9 cellular contexts compared by ENCODE assay signal in genomic region chr1:156859523-156860112, GRCh38. TPM values are rescaled to one million over a fixed set of nuclear protein-coding genes. Genes with fewer than 3 reads are reported as not detected.
DNase-seq lines count a peak whose midpoint lies in the region; ATAC-seq and TF ChIP-seq lines count a peak whose summit lies in the region.
"Had no signal": no experiment of that assay in that cellular context is flagged by ENCODE, and none has a peak within 500 bp of the region (broad histone marks: within the 10 kb centered on the region; RNA-seq: fewer than 3 reads in every experiment).

No MANE protein-coding gene starts in this region.

- no peaks in the 10 kb centered on the region for H3K79me2 ChIP-seq in H9 (ENCODE audit: insufficient read depth, low read length)

- H3K4me1 ChIP-seq in BE2C = peaks cover 35% of the 10 kb centered on the region
- no peaks in the 10 kb centered on the region for H3K4me1 ChIP-seq in H9 (ENCODE audit: insufficient read depth, low read length)
- peaks cover 12 to 37% (median 29%) of the 10 kb centered on the region in 12 donors for H3K4me1 ChIP-seq in heart left ventricle
- peaks cover 15% of the 10 kb centered on the region for H3K4me1 ChIP-seq in skeletal muscle satellite cell (ENCODE audit: control insufficient read depth, insufficient read depth, low read length)

- no peaks in the 10 kb centered on the region for H3K36me3 ChIP-seq in BE2C
- no peaks in the 10 kb centered on the region for H3K36me3 ChIP-seq in heart left ventricle
- no peaks in the 10 kb centered on the region for H3K36me3 ChIP-seq in skeletal muscle satellite cell (ENCODE audit: insufficient read depth, low read length)

- no peak overlapping the region for H3T11ph ChIP-seq in H9 (ENCODE audit: low read length)

- H3K56ac ChIP-seq in H9 (ENCODE audit: insufficient read length, low read depth, low read length) = no peak overlapping the region

- no peak overlapping the region for H4K91ac ChIP-seq in H9 (ENCODE audit: insufficient read length, low read depth, low read length)

- H4K20me1 ChIP-seq in H9 (ENCODE audit: control insufficient read depth, insufficient read depth, insufficient read length) = no peaks in the 10 kb centered on the region

- H3K9me3 ChIP-seq in BE2C (no peaks in the 10 kb centered on the region), H9 (ENCODE audit: control insufficient read depth, low read depth, low read length) (no peaks in the 10 kb centered on the region), heart left ventricle (no peaks in the 10 kb centered on the region), skeletal muscle satellite cell (replicated peaks; ENCODE audit: low read length) (no peaks in the 10 kb centered on the region)

- H3K79me1 ChIP-seq in H9 (ENCODE audit: insufficient read depth, low read depth, low read length, poor library complexity, severe bottlenecking) = no peaks in the 10 kb centered on the region

- peaks cover 6 to 32% of the 10 kb centered on the region in 2 experiments for H3K4me1 Mint-ChIP-seq in H9
- H3K4me1 Mint-ChIP-seq in activated T-cell treated with anti-CD3 and anti-CD28 coated beads, Interleukin-2, amount 50 U/mL, for 4 hours (ENCODE audit: low read depth) = peaks cover 24% of the 10 kb centered on the region

- H2BK12ac ChIP-seq in H9 (ENCODE audit: insufficient read length, low read depth, low read length) = no peak overlapping the region

- no peak overlapping the region for H2AFZ ChIP-seq in H9 (ENCODE audit: low read length)

- H3K4me2 ChIP-seq in H9 (ENCODE audit: insufficient read depth, insufficient read length, low read length) (peak overlapping the region; percentile 94), skeletal muscle satellite cell (ENCODE audit: low read length) (peak overlapping the region; percentile 87)

- H2BK20ac ChIP-seq in H9 (ENCODE audit: low read depth, low read length, poor library complexity, severe bottlenecking) = no peak overlapping the region

- H3K27me3 Mint-ChIP-seq in H9 (ENCODE audit: low read depth) = peaks cover 97% of the 10 kb centered on the region
- H3K27me3 Mint-ChIP-seq in activated T-cell treated with anti-CD3 and anti-CD28 coated beads, Interleukin-2, amount 50 U/mL, for 4 hours (ENCODE audit: low read depth) = peaks cover 64% of the 10 kb centered on the region

- no peak overlapping the region for H2BK120ac ChIP-seq in H9 (ENCODE audit: low read depth, low read length, poor library complexity, severe bottlenecking)

- TF ChIP-seq CTCF in BE2C (IDR thresholded peaks at IDR 0.05; ENCODE audit: low read depth, low read length) (no peak), H9 (conservative IDR thresholded peaks at IDR 0.05) (no peak), heart left ventricle (IDR thresholded peaks at IDR 0.05) (no peak)

- no peaks in the 10 kb centered on the region; a peak in 1 of 5 replicates for H3K9me3 Mint-ChIP-seq in H9
- no peaks in the 10 kb centered on the region for H3K9me3 Mint-ChIP-seq in activated T-cell treated with anti-CD3 and anti-CD28 coated beads, Interleukin-2, amount 50 U/mL, for 4 hours
- H3K9me3 Mint-ChIP-seq: dendritic cell treated with granulocyte-macrophage colony-stimulating factor and Interleukin-4, amounts not matched to agents 40 ng/mL and 50 ng/mL, for 4 days had no signal

- peaks cover 13% of the 10 kb centered on the region for H3K23me2 ChIP-seq in H9 (ENCODE audit: insufficient read length, low read depth, low read length, poor library complexity, severe bottlenecking)

- no peak overlapping the region for H2BK5ac ChIP-seq in H9 (ENCODE audit: insufficient read length, low read length)

- no peak overlapping the region for H4K5ac ChIP-seq in H9 (ENCODE audit: insufficient read length, low read depth, low read length)

- H2AK5ac ChIP-seq in H9 (ENCODE audit: insufficient read length, low read length) = no peak overlapping the region

- H3K27ac Mint-ChIP-seq in H9 = no peak overlapping the region
- H3K27ac Mint-ChIP-seq: dendritic cell treated with granulocyte-macrophage colony-stimulating factor and Interleukin-4, amounts not matched to agents 40 ng/mL and 50 ng/mL, for 4 days had no signal

- intact Hi-C loops in heart left ventricle (cut with DNase I) = loop anchor here in 9 of 10 donors (1.0 to 10.0 kb wide), 8 partner anchors 21 to 171 kb away; partner anchors contain the start of genes ISG20L2 (in 5 of the 9) and METTL25B (in 5 of the 9)

- H2BK15ac ChIP-seq in H9 (ENCODE audit: low read depth, low read length) = no peak overlapping the region

- H3K4me3 ChIP-seq in BE2C (ENCODE audit: low read depth, low read length) = peak overlapping the region; percentile 62
- peak overlapping the region; percentile 23 to 56 (median 40) for H3K4me3 ChIP-seq in heart left ventricle
- peak overlapping the region; percentile 59 for H3K4me3 ChIP-seq in skeletal muscle satellite cell (ENCODE audit: low read length)

- WGBS in H9 (ENCODE audit: extremely low coverage, insufficient read length, low lambda C conversion rate) = no CpG with 5 or more reads among the region's 33 CpGs
- 1 to 4% (median 2%) methylated on average over 11 to 33 of the region's 33 CpGs for WGBS in heart left ventricle, 4 donors

- TF ChIP-seq POLR2A in heart left ventricle (IDR thresholded peaks at IDR 0.05) = no peak

- H3K27me3 ChIP-seq in BE2C = 0 out of 2 replicates have a peak, but pooled peaks cover 4% of the 10 kb centered on the region
- H3K27me3 ChIP-seq in H9 (ENCODE audit: insufficient read depth, low read length) = peaks cover 77% of the 10 kb centered on the region
- peaks cover 6 to 59% (median 34%) of the 10 kb centered on the region in 9 donors for H3K27me3 ChIP-seq in heart left ventricle
- peaks cover 86% of the 10 kb centered on the region for H3K27me3 ChIP-seq in skeletal muscle satellite cell (ENCODE audit: control insufficient read depth, insufficient read depth, low read length)

- ATAC-seq in activated T-cell treated with anti-CD3 and anti-CD28 coated beads, Interleukin-2, amount 50 U/mL, for 4 hours = peak; percentile 16 to 31
- ATAC-seq in heart left ventricle = peak in 3 of 4 donors; percentile 25 to 42 (median 37)
- no peak for ATAC-seq in HG03175 (IDR thresholded peaks at IDR 0.05; ENCODE audit: unreplicated experiment)

- H3K9ac ChIP-seq in H9 (ENCODE audit: extremely low read depth, insufficient read length, low read length) (no peak overlapping the region), skeletal muscle satellite cell (ENCODE audit: low read depth, low read length) (no peak overlapping the region)

- H3K18ac ChIP-seq in H9 (ENCODE audit: insufficient read length, low read depth, low read length) = no peak overlapping the region

- H3K27ac ChIP-seq in H9 (ENCODE audit: insufficient read length, low read depth, low read length) (no peak overlapping the region), heart left ventricle (peak overlapping the region in 2 of 12 donors; percentile 42 to 58)

- H3K4ac ChIP-seq in H9 (ENCODE audit: low read depth, low read length) = no peak overlapping the region

- peak overlapping the region; percentile 64 to 90 for H3K4me3 Mint-ChIP-seq in H9
- peak overlapping the region; percentile 77 for H3K4me3 Mint-ChIP-seq in activated T-cell treated with anti-CD3 and anti-CD28 coated beads, Interleukin-2, amount 50 U/mL, for 4 hours

- H3K36me3 Mint-ChIP-seq in H9 (ENCODE audit: insufficient read depth in 1 of 3, low read depth in 3 of 3) = no peaks in the 10 kb centered on the region
- no peaks in the 10 kb centered on the region for H3K36me3 Mint-ChIP-seq in activated T-cell treated with anti-CD3 and anti-CD28 coated beads, Interleukin-2, amount 50 U/mL, for 4 hours (ENCODE audit: insufficient read depth)

- no peak overlapping the region; the same call in 1 of the 2 replicates for H3K14ac ChIP-seq in H9 (ENCODE audit: insufficient read depth, low read length)

- no peak overlapping the region for H3K23ac ChIP-seq in H9 (ENCODE audit: insufficient read length, low read depth, low read length)

- DNase-seq in BE2C (peak; percentile 37), H9 (peak; percentile 53), heart left ventricle (peak in 1 of 5 donors; percentile 26), middle frontal gyrus (ENCODE audit: extremely low spot score, low spot score) (no peak), NCI-H1105 treated with DMSO at 0.1 percent for 48 hours (lab: John Stamatoyannopoulos, UW) (no peak)
- no peak for DNase-seq in activated T-cell treated with anti-CD3 and anti-CD28 coated beads, Interleukin-2, amount 50 U/mL, for 4 hours

- H4K8ac ChIP-seq in H9 (replicated peaks; ENCODE audit: insufficient read length, low read depth, low read length) = no peak overlapping the region

RNA-seq across cellular contexts. Expression of gene INSRR, which starts 0.7 kb away (rescaled TPM):
- 1.6 TPM for polyA plus RNA-seq in BE2C (2012; ENCODE audit: insufficient read depth, insufficient read length, low read depth)
- total RNA-seq in H9 (2021) (not detected in 2 replicates), heart left ventricle (under 1 TPM in 7 of 9 donors, not detected in 2; 0.07 to 0.35 (median 0.11) TPM)
- total RNA-seq in activated T-cell treated with anti-CD3 and anti-CD28 coated beads, Interleukin-2, amount 50 U/mL, for 4 hours = under 1 TPM in 1 of 3 donors, not detected in 2; 0.11 TPM
- polyA plus RNA-seq in heart left ventricle = under 1 TPM in 1 of 2 donors, not detected in 1; 0.42 TPM
- total RNA-seq in skeletal muscle satellite cell (2012; rRNA removed) = not detected in 2 replicates

RNA-seq across cellular contexts. Expression of gene NTRK1, which starts 1.0 kb away (rescaled TPM):
- 67.7 TPM for polyA plus RNA-seq in BE2C (2012; ENCODE audit: insufficient read depth, insufficient read length, low read depth)
- total RNA-seq in H9 (2021) = 0.13 and 0.24 TPM in 2 replicates
- total RNA-seq in activated T-cell treated with anti-CD3 and anti-CD28 coated beads, Interleukin-2, amount 50 U/mL, for 4 hours = 1 to 10 TPM in 2 of 3 donors, under 1 TPM in 1; 0.55 to 2.4 (median 1.8) TPM
- total RNA-seq in heart left ventricle = 1 to 10 TPM in 5 of 9 donors, under 1 TPM in 4; 0.22 to 1.6 (median 1.1) TPM
- 1 to 10 TPM in 1 of 2 donors, under 1 TPM in 1; 0.30 to 1.4 TPM for polyA plus RNA-seq in heart left ventricle
- total RNA-seq in skeletal muscle satellite cell (2012; rRNA removed) = under 0.01 TPM in 1 of 2 replicates, not detected in the other

RNA-seq across cellular contexts. Expression of gene PEAR1, which starts 33.9 kb away (rescaled TPM):
- 27.0 TPM for polyA plus RNA-seq in BE2C (2012; ENCODE audit: insufficient read depth, insufficient read length, low read depth)
- total RNA-seq in H9 (2021) = 0.31 and 0.39 TPM in 2 replicates
- total RNA-seq in activated T-cell treated with anti-CD3 and anti-CD28 coated beads, Interleukin-2, amount 50 U/mL, for 4 hours = under 1 TPM in 1 of 3 donors, not detected in 2; 0.05 TPM
- total RNA-seq in heart left ventricle = 10 to 100 TPM in 2 of 9 donors, 1 to 10 TPM in 7; 4.1 to 14.7 (median 7.5) TPM
- 1 to 10 TPM; 7.1 TPM for polyA plus RNA-seq in heart left ventricle
- 0.22 and 1.8 TPM in 2 replicates for total RNA-seq in skeletal muscle satellite cell (2012; rRNA removed)

RNA-seq across cellular contexts. Expression of gene SH2D2A, which starts 43.0 kb away (rescaled TPM):
- not detected for polyA plus RNA-seq in BE2C (2012; ENCODE audit: insufficient read depth, insufficient read length, low read depth)
- total RNA-seq in H9 (2021) (2.0 and 2.5 TPM in 2 replicates), heart left ventricle (1 to 10 TPM in 6 of 9 donors, under 1 TPM in 3; 0.52 to 8.2 (median 1.9) TPM)
- total RNA-seq in activated T-cell treated with anti-CD3 and anti-CD28 coated beads, Interleukin-2, amount 50 U/mL, for 4 hours = 100 to 1,000 TPM; 200 to 245 (median 214) TPM
- 1 to 10 TPM in 1 of 2 donors, under 1 TPM in 1; 0.95 to 1.1 TPM for polyA plus RNA-seq in heart left ventricle
- total RNA-seq in skeletal muscle satellite cell (2012; rRNA removed) = not detected in 2 replicates

Comparison
In these comparisons a context has a peak if more than half of its experiments do, and no peak if none do; other contexts are left out.
1. DNase-seq: peak in BE2C (single experiment) and H9 (single experiment); none in activated T-cell treated with anti-CD3 and anti-CD28 coated beads, Interleukin-2, amount 50 U/mL, for 4 hours (single experiment), middle frontal gyrus (single experiment) and NCI-H1105 treated with DMSO at 0.1 percent for 48 hours (single experiment).
2. Peak in every context shown above with its lines, with median percentiles within 50 percentile points of each other: H3K4me3 ChIP-seq.